Comparison of ENCODE assay signal across 16 cellular contexts in the genomic region with DNA sequence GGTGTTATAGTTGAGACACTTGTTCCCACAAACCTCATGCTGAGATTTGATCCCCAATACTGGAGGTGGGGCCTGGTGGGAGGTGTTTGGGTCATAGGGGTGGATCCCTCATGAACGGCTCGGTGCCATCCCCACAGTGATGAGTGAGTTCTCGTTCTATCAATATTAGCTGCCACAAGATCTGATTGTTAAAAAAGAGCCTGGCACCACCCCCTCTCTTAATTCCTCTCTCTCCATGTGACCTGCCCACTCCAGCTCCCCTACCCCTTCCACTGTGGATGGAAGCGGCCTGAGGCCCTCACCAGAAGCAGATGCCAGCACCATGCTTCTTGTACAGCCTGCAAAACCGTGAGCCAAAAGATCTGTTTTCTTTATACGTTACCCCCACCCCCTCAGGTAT. TPM values are rescaled to one million over a fixed set of nuclear protein-coding genes. Genes with fewer than 3 reads are reported as not detected.
A peak's percentile ranks its signal among the peaks of the same experiment; 100 is the strongest.
DNase-seq lines count a peak whose midpoint lies in the region; ATAC-seq, FAIRE-seq and TF ChIP-seq lines count a peak whose summit lies in the region.
"Had no signal": no experiment of that assay in that cellular context is flagged by ENCODE, and none has a peak within 500 bp of the region (broad histone marks: within the 10 kb centered on the region; RNA-seq: fewer than 3 reads in every experiment).

No MANE protein-coding gene starts in this region.

- no peak for FAIRE-seq in frontal cortex (lab: Jason Lieb, UNC)
- FAIRE-seq: G401.6 had no signal

- WGBS in smooth muscle cell (ENCODE audit: low lambda C conversion rate), result 94% methylated on average over 6 of the region's 6 CpGs

- no peaks in the 10 kb centered on the region; the same call in 1 of the 2 replicates for H3K9me2 ChIP-seq in GM23338 (ENCODE audit: insufficient read depth)

- H3K9ac ChIP-seq in smooth muscle cell (ENCODE audit: low read depth), result no peak overlapping the region

- H3K79me2 ChIP-seq in GM23338 (replicated peaks; ENCODE audit: insufficient read depth) (no peaks in the 10 kb centered on the region), smooth muscle cell (ENCODE audit: low read depth) (peaks cover 17% of the 10 kb centered on the region)

- H3K9me3 Mint-ChIP-seq in GM23338, result no peaks in the 10 kb centered on the region

- H3F3A ChIP-seq in GM23338 (replicated peaks; ENCODE audit: low read depth) (no peaks in the 10 kb centered on the region), smooth muscle cell (ENCODE audit: low read depth) (peaks cover 3% of the 10 kb centered on the region)

- DNase-seq in GM23338 (ENCODE audit: low spot score), result no peak
- DNase-seq in RWPE1 (ENCODE audit: low spot score), result no peak
- peak; percentile 46 for DNase-seq in islet precursor cell
- no peak for DNase-seq in smooth muscle cell (lab: John Stamatoyannopoulos, UW; ENCODE audit: unreplicated experiment)
- no peak for DNase-seq in stimulated activated CD4-positive, alpha-beta T cell treated with anti-CD3 and anti-CD28 coated beads, Interleukin-4, amount 100 ng/mL, for 4 hours
- DNase-seq in frontal cortex (ENCODE audit: low spot score in 2 of 2), result no peak
- no peak for DNase-seq in activated CD4-positive, CD25-positive, alpha-beta regulatory T cell treated with anti-CD3 and anti-CD28 coated beads, Interleukin-2, amount 50 U/mL, for 72 hours
- DNase-seq: ACHN, C1 segment of cervical spinal cord, H7, NCI-H1092 treated with DMSO at 0.1 percent for 48 hours, NCI-H146, NCI-H2029 treated with DMSO at 0.1 percent for 48 hours, NCI-H2171, NCI-H526 had no signal

- H3K27me3 ChIP-seq in GM23338 (ENCODE audit: insufficient read depth) (no peaks in the 10 kb centered on the region), smooth muscle cell (ENCODE audit: low read depth) (no peaks in the 10 kb centered on the region)

- POLR2A ChIA-PET in RWPE1 (lab: Yijun Ruan, JAX; ENCODE audit: low non-redundant PET), result no interaction called here

- H4K20me1 ChIP-seq in GM23338 (replicated peaks; ENCODE audit: insufficient read depth) (0 out of 2 replicates have a peak, but pooled peaks cover 2% of the 10 kb centered on the region), smooth muscle cell (ENCODE audit: low read depth) (no peaks in the 10 kb centered on the region)

- H3K27ac ChIP-seq in GM23338 (ENCODE audit: low read depth) (no peak overlapping the region), RWPE1 (peak overlapping the region; percentile 89), smooth muscle cell (ENCODE audit: low read depth) (peak overlapping the region; percentile 60)

- CTCF ChIA-PET in RWPE1 (lab: Yijun Ruan, JAX), result no interaction called here

- TF ChIP-seq CTCF in GM23338 (conservative IDR thresholded peaks at IDR 0.05; ENCODE audit: low read depth in 2 of 2), result no peak
- TF ChIP-seq CTCF in RWPE1 (conservative IDR thresholded peaks at IDR 0.05; ENCODE audit: low read depth), result no peak
- TF ChIP-seq CTCF in smooth muscle cell (IDR thresholded peaks at IDR 0.05; ENCODE audit: borderline replicate concordance, insufficient read depth, poor library complexity, severe bottlenecking), result no peak

- H2AFZ ChIP-seq in GM23338 (no peak overlapping the region), smooth muscle cell (ENCODE audit: low read depth) (no peak overlapping the region)

- peaks cover 3% of the 10 kb centered on the region; the same call in 1 of the 2 replicates for H3K36me3 ChIP-seq in GM23338 (ENCODE audit: insufficient read depth)
- no peaks in the 10 kb centered on the region for H3K36me3 ChIP-seq in smooth muscle cell (ENCODE audit: low read depth)

- ATAC-seq in GM23338, result no peak

- no peak overlapping the region for H3K4me2 ChIP-seq in GM23338
- no peak overlapping the region for H3K4me2 ChIP-seq in smooth muscle cell

- no peak overlapping the region for H3K4me3 Mint-ChIP-seq in GM23338

- H3K4me1 ChIP-seq in GM23338 (ENCODE audit: insufficient read depth) (peaks cover 3% of the 10 kb centered on the region; the same call in 1 of the 2 replicates), smooth muscle cell (ENCODE audit: low read depth) (peaks cover 22% of the 10 kb centered on the region)

- H3K9me3 ChIP-seq in smooth muscle cell (replicated peaks; ENCODE audit: low read depth), result no peaks in the 10 kb centered on the region

- peaks cover 26% of the 10 kb centered on the region for H3K36me3 Mint-ChIP-seq in GM23338 (ENCODE audit: low read depth)

- peaks cover 34% of the 10 kb centered on the region for H3K4me1 Mint-ChIP-seq in GM23338

- H3K27me3 Mint-ChIP-seq in GM23338 (ENCODE audit: insufficient read depth, low read depth, poor library complexity), result peaks cover 16% of the 10 kb centered on the region

- H3K4me3 ChIP-seq in GM23338 (no peak overlapping the region), smooth muscle cell (no peak overlapping the region)

- 0 out of 2 replicates have a peak overlapping the region, but pooled peaks have one; percentile 0 for H3K27ac Mint-ChIP-seq in GM23338

TF ChIP-seq in GM23338, 12 proteins besides CTCF, POLR2A, EP300 and RAD21:
- no peak for TF ChIP-seq POLR2AphosphoS5 (IDR thresholded peaks at IDR 0.05; ENCODE audit: low read depth)
- TF ChIP-seq JUNB (IDR thresholded peaks at IDR 0.05; ENCODE audit: unreplicated experiment), result no peak
- TF ChIP-seq EZH2phosphoT487 (IDR thresholded peaks at IDR 0.05; ENCODE audit: unreplicated experiment), result no peak
- TF ChIP-seq CREB1 (CRISPR knock-in tag; IDR thresholded peaks at IDR 0.05; ENCODE audit: low read depth), result no peak

RNA-seq across cellular contexts. Expression of a gene that starts 31.2 kb away (rescaled TPM):
- 47.6 and 48.1 TPM in 2 replicates for total RNA-seq in GM23338 (2014; rRNA removed; shearing (Covaris generic))
- polyA plus RNA-seq in GM23338 (2016; fragmentation: Nextera tagmentation; extraction: Ambion mirVana) (6.4 and 6.6 TPM in 2 replicates), smooth muscle cell (29.7 and 43.0 TPM in 2 replicates)
- total RNA-seq in smooth muscle cell (20.7 and 27.3 TPM in 2 replicates), frontal cortex (63.6 TPM)

RNA-seq across cellular contexts. Expression of a gene that starts 33.5 kb away (rescaled TPM):
- 0.23 and 0.31 TPM in 2 replicates for total RNA-seq in GM23338 (2014; rRNA removed; shearing (Covaris generic))
- not detected in 2 replicates for polyA plus RNA-seq in GM23338 (2016; fragmentation: Nextera tagmentation; extraction: Ambion mirVana)
- 3.1 and 3.4 TPM in 2 replicates for total RNA-seq in smooth muscle cell
- polyA plus RNA-seq in smooth muscle cell, result 0.23 and 1.4 TPM in 2 replicates
- 0.82 TPM for total RNA-seq in frontal cortex
- total RNA-seq: H7 had no signal

RNA-seq across cellular contexts. Expression of a gene that starts 46.6 kb away (rescaled TPM):
- 91.6 and 93.4 TPM in 2 replicates for total RNA-seq in GM23338 (2014; rRNA removed; shearing (Covaris generic))
- polyA plus RNA-seq in GM23338 (2016; fragmentation: Nextera tagmentation; extraction: Ambion mirVana), result 42.3 and 44.8 TPM in 2 replicates
- 39.6 and 52.8 TPM in 2 replicates for total RNA-seq in smooth muscle cell
- polyA plus RNA-seq in smooth muscle cell, result 9.2 and 17.9 TPM in 2 replicates
- 177 TPM for total RNA-seq in frontal cortex
